Comparison of ENCODE assay signal across 9 cellular contexts in the genomic region with DNA sequence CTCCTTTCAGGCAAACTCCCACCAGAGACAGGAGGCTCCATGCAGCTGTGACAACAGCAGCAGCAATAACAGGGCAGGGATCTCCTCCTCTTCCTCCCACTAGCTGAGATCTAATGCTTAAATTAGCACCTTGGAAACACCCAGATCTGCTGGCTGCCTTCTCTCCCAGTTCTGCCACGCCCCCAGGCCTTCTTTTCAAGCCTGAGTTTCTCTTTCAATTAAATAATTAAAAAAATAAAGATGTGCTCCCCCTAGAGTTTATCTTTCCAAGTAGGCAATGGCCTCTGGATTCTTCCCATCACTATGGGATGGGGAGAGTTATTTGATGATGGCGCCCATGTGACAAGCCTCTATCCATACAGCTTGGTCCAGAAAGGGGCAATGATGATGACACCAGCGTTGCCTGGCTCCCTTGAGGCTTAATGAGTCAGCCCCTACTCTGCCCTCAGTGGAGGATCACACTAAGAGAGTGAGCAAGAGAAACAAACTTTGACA. TPM values are rescaled to one million over a fixed set of nuclear protein-coding genes. Genes with fewer than 3 reads are reported as not detected.
A peak's percentile ranks its signal among the peaks of the same experiment; 100 is the strongest.
DNase-seq lines count a peak whose midpoint lies in the region; ATAC-seq and TF ChIP-seq lines count a peak whose summit lies in the region.
"Had no signal": no experiment of that assay in that cellular context is flagged by ENCODE, and none has a peak within 500 bp of the region (broad histone marks: within the 10 kb centered on the region; RNA-seq: fewer than 3 reads in every experiment).

No MANE protein-coding gene starts in this region.

- H3K4me3 ChIP-seq in fibroblast of villous mesenchyme (ENCODE audit: low read depth, low read length): no peak overlapping the region
- H3K4me3 ChIP-seq: SK-N-MC had no signal

- TF ChIP-seq CTCF in fibroblast of villous mesenchyme (IDR thresholded peaks at IDR 0.05; ENCODE audit: insufficient read depth, low read depth, low read length): peak; percentile 27

- DNase-seq in stimulated activated CD4-positive, alpha-beta T cell treated with anti-CD3 and anti-CD28 coated beads, Interleukin-4, amount 100 ng/mL, for 1 hour: peak; percentile 9
- DNase-seq in stimulated activated CD4-positive, alpha-beta T cell treated with anti-CD3 and anti-CD28 coated beads, Interleukin-2, amount 100 ng/mL, for 48 hours: no peak
- DNase-seq in NCI-H226 (peak; percentile 9), fibroblast of villous mesenchyme (ENCODE audit: low read depth) (peak; percentile 50), KG1 (lab: John Stamatoyannopoulos, UW) (no peak), occipital lobe (lab: John Stamatoyannopoulos, UW) (no peak), NCI-H345 (lab: John Stamatoyannopoulos, UW) (no peak)

- ATAC-seq in GM19397 (IDR thresholded peaks at IDR 0.05; ENCODE audit: unreplicated experiment): no peak

RNA-seq across cellular contexts. Expression of a gene that starts 3.8 kb away (rescaled TPM):
- total RNA-seq in fibroblast of villous mesenchyme (9.3 and 9.9 TPM in 2 replicates), occipital lobe (23.1 TPM)

RNA-seq across cellular contexts. Expression of a gene that starts 4.0 kb away (rescaled TPM):
- total RNA-seq in fibroblast of villous mesenchyme: under 0.01 TPM in 1 of 2 replicates, not detected in the other
- 0.78 TPM for total RNA-seq in occipital lobe

Comparison
In these comparisons a context has a peak if more than half of its experiments do, and no peak if none do; other contexts are left out.
1. DNase-seq: peak in stimulated activated CD4-positive, alpha-beta T cell treated with anti-CD3 and anti-CD28 coated beads, Interleukin-4, amount 100 ng/mL, for 1 hour (single experiment), NCI-H226 (single experiment) and fibroblast of villous mesenchyme (single experiment); none in stimulated activated CD4-positive, alpha-beta T cell treated with anti-CD3 and anti-CD28 coated beads, Interleukin-2, amount 100 ng/mL, for 48 hours (0 of 2), KG1 (single experiment), occipital lobe (single experiment) and NCI-H345 (single experiment).